30 cellular contexts compared by ENCODE assay signal in the genomic region with DNA sequence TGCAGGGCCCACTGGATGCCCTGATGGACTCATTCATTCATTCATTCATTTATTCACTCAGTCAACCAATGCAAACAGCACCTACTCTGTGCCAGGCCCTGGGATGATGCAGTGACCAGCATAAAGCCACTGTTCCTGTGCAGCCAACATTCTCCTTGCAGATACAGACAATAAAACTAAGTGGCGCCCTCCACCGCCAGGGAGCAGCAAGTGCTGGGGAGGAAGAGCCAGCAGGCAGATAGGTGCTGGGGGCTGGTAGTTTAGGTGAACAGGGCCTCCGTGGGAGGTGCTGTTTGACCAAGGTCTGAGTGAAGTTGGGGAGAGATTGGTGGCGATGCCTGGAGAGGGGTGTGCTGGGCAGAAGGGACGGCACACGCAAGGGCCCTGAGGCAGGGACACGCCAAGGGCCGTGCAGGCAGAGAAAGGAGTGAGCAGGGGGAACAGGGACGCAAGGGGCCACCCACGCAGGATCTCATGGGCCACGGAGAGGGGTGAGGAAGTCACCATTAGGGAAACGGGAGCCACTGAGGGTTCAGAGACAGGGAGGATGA.
DNase-seq lines count a peak whose midpoint lies in the region; ATAC-seq and TF ChIP-seq lines count a peak whose summit lies in the region.
"Had no signal": no experiment of that assay in that cellular context is flagged by ENCODE, and none has a peak within 500 bp of the region (broad histone marks: within the 10 kb centered on the region; RNA-seq: fewer than 3 reads in every experiment).

No MANE protein-coding gene starts in this region.

- no peak overlapping the region for H3K4me2 ChIP-seq in Loucy (ENCODE audit: low read depth, low read length, poor library complexity, severe bottlenecking)

- H3K4me3 ChIP-seq in Loucy (ENCODE audit: low read length, poor library complexity, severe bottlenecking) (no peak overlapping the region), endodermal cell (ENCODE audit: low read length) (no peak overlapping the region), aorta (ENCODE audit: low read length in 2 of 2) (no peak overlapping the region)
- H3K4me3 ChIP-seq: esophagus muscularis mucosa, right lobe of liver, SJSA1, spleen, testis had no signal

- peak; percentile 25; the same call in 1 of the 2 replicates for TF ChIP-seq CTCF in Loucy (conservative IDR thresholded peaks at IDR 0.05; ENCODE audit: low read length)
- peak; percentile 50 for TF ChIP-seq CTCF in endodermal cell (conservative IDR thresholded peaks at IDR 0.05)

- no peaks in the 10 kb centered on the region for H3K36me3 Mint-ChIP-seq in activated CD4-positive, alpha-beta T cell treated with anti-CD3 and anti-CD28 coated beads, Interleukin-2, amount 10 ng/mL, durations not matched to agents 7 days and 5 days (ENCODE audit: low read depth)
- peaks cover 24% of the 10 kb centered on the region for H3K36me3 Mint-ChIP-seq in endodermal cell (ENCODE audit: low read depth)

- no peaks in the 10 kb centered on the region for H4K20me1 ChIP-seq in Loucy (ENCODE audit: insufficient read depth, low read length, poor library complexity, severe bottlenecking)

- no peaks in the 10 kb centered on the region for H3K27me3 ChIP-seq in Loucy (ENCODE audit: insufficient read depth, low read length, poor library complexity, severe bottlenecking)
- no peaks in the 10 kb centered on the region for H3K27me3 ChIP-seq in endodermal cell (ENCODE audit: control insufficient read depth, insufficient read depth, low read length, poor library complexity, severe bottlenecking)
- no peaks in the 10 kb centered on the region for H3K27me3 ChIP-seq in aorta (ENCODE audit: control insufficient read depth in 1 of 2, insufficient read depth in 2 of 2, low read length in 1 of 2)
- H3K27me3 ChIP-seq: right lobe of liver, SJSA1, testis had no signal

- POLR2A ChIA-PET in activated CD4-positive, alpha-beta T cell treated with anti-CD3 and anti-CD28 coated beads, Interleukin-2, amount 10 ng/mL, durations not matched to agents 7 days and 5 days (lab: Charles Lee), result no interaction called here

- H3K9me3 Mint-ChIP-seq in activated CD4-positive, alpha-beta T cell treated with anti-CD3 and anti-CD28 coated beads, Interleukin-2, amount 10 ng/mL, durations not matched to agents 7 days and 5 days, result peaks cover 3% of the 10 kb centered on the region
- peaks cover 16% of the 10 kb centered on the region for H3K9me3 Mint-ChIP-seq in endodermal cell
- H3K9me3 Mint-ChIP-seq: activated T-cell treated with anti-CD3 and anti-CD28 coated beads, Interleukin-2, amount 50 U/mL, for 24 hours; CD4-positive, alpha-beta T cell; dendritic cell treated with granulocyte-macrophage colony-stimulating factor and Interleukin-4, amounts not matched to agents 40 ng/mL and 50 ng/mL, for 4 days had no signal

- H3K9me3 ChIP-seq in Loucy (ENCODE audit: insufficient read depth, low read depth, low read length), result no peaks in the 10 kb centered on the region
- H3K9me3 ChIP-seq in endodermal cell (ENCODE audit: control insufficient read depth, low read length), result peaks cover 12% of the 10 kb centered on the region
- peaks cover 5% of the 10 kb centered on the region for H3K9me3 ChIP-seq in aorta (ENCODE audit: control insufficient read depth, low read length)
- H3K9me3 ChIP-seq: neutrophil, right lobe of liver, SJSA1, testis had no signal

- H3K27ac Mint-ChIP-seq in activated CD4-positive, alpha-beta T cell treated with anti-CD3 and anti-CD28 coated beads, Interleukin-2, amount 10 ng/mL, durations not matched to agents 7 days and 5 days, result peak overlapping the region; percentile 25
- no peak overlapping the region for H3K27ac Mint-ChIP-seq in endodermal cell
- H3K27ac Mint-ChIP-seq: activated CD4-positive, alpha-beta T cell treated with anti-CD3 and anti-CD28 coated beads, Interleukin-2, amount 10 ng/mL, durations not matched to agents 24 days and 14 days; activated T-cell treated with anti-CD3 and anti-CD28 coated beads, Interleukin-2, amount 50 U/mL, for 24 hours; CD4-positive, alpha-beta T cell; dendritic cell treated with granulocyte-macrophage colony-stimulating factor and Interleukin-4, amounts not matched to agents 40 ng/mL and 50 ng/mL, for 4 days; progenitor cell of endocrine pancreas had no signal

- 88 to 91% methylated on average over 9 to 12 of the region's 12 CpGs for WGBS in endodermal cell (ENCODE audit: insufficient coverage in 1 of 2, insufficient read length in 1 of 2), 2 experiments
- WGBS in aorta, 2 donors, result 72 to 82% methylated on average over 12 of the region's 12 CpGs

- H3K36me3 ChIP-seq in Loucy (ENCODE audit: insufficient read depth, low read length) (no peaks in the 10 kb centered on the region), endodermal cell (ENCODE audit: control insufficient read depth, insufficient read depth, low read length) (peaks cover 4% of the 10 kb centered on the region), aorta (ENCODE audit: control insufficient read depth in 1 of 2, insufficient read depth in 2 of 2, low read length in 1 of 2) (no peaks in the 10 kb centered on the region)
- H3K36me3 ChIP-seq: esophagus muscularis mucosa, neutrophil, right lobe of liver, SJSA1, spleen had no signal

- no peak overlapping the region for H3K4me3 Mint-ChIP-seq in activated CD4-positive, alpha-beta T cell treated with anti-CD3 and anti-CD28 coated beads, Interleukin-2, amount 10 ng/mL, durations not matched to agents 7 days and 5 days
- no peak overlapping the region for H3K4me3 Mint-ChIP-seq in endodermal cell
- H3K4me3 Mint-ChIP-seq: activated CD4-positive, alpha-beta T cell treated with anti-CD3 and anti-CD28 coated beads, Interleukin-2, amount 10 ng/mL, durations not matched to agents 24 days and 14 days; activated T-cell treated with anti-CD3 and anti-CD28 coated beads, Interleukin-2, amount 50 U/mL, for 24 hours; CD4-positive, alpha-beta T cell; dendritic cell treated with granulocyte-macrophage colony-stimulating factor and Interleukin-4, amounts not matched to agents 40 ng/mL and 50 ng/mL, for 4 days had no signal

- H3K27me3 Mint-ChIP-seq in activated CD4-positive, alpha-beta T cell treated with anti-CD3 and anti-CD28 coated beads, Interleukin-2, amount 10 ng/mL, durations not matched to agents 7 days and 5 days, result peaks cover 27% of the 10 kb centered on the region
- H3K27me3 Mint-ChIP-seq in endodermal cell (ENCODE audit: insufficient read depth), result no peaks in the 10 kb centered on the region

- H3K4me1 Mint-ChIP-seq in activated CD4-positive, alpha-beta T cell treated with anti-CD3 and anti-CD28 coated beads, Interleukin-2, amount 10 ng/mL, durations not matched to agents 7 days and 5 days, result peaks cover 23% of the 10 kb centered on the region
- peaks cover 15% of the 10 kb centered on the region for H3K4me1 Mint-ChIP-seq in endodermal cell

- H3K9me2 ChIP-seq in Loucy (replicated peaks; ENCODE audit: low read depth, low read length), result no peaks in the 10 kb centered on the region

- ATAC-seq in aorta (ENCODE audit: low FRiP score), result no peak
- ATAC-seq: right lobe of liver; stimulated activated naive CD8-positive, alpha-beta T cell treated with anti-CD3 and anti-CD28 coated beads, Interleukin-15, Interleukin-2, amounts not matched to agents 100 U/mL and 50 U/mL, for 24 hours had no signal

- DNase-seq in activated CD4-positive, alpha-beta T cell treated with anti-CD3 and anti-CD28 coated beads, Interleukin-2, amount 10 ng/mL, durations not matched to agents 7 days and 5 days, result no peak
- no peak for DNase-seq in activated CD4-positive, alpha-beta T cell treated with anti-CD3 and anti-CD28 coated beads, Interleukin-2, amount 50 U/mL, for 48 hours
- DNase-seq in endodermal cell, result no peak
- peak; percentile 25 to 37 for DNase-seq in aorta
- no peak for DNase-seq in ureter (ENCODE audit: low spot score)
- no peak for DNase-seq in activated CD4-positive, CD25-positive, alpha-beta regulatory T cell treated with anti-CD3 and anti-CD28 coated beads, Interleukin-2, amount 50 U/mL, for 72 hours
- no peak for DNase-seq in NCI-H1694 treated with DMSO at 0.1 percent for 48 hours (lab: John Stamatoyannopoulos, UW)
- DNase-seq: activated CD4-positive, alpha-beta T cell treated with anti-CD3 and anti-CD28 coated beads, Interleukin-2, amount 10 ng/mL, durations not matched to agents 24 days and 14 days; activated T-cell treated with anti-CD3 and anti-CD28 coated beads, Interleukin-2, amount 50 U/mL, for 24 hours; CD4-positive, alpha-beta T cell; DMS153; foreskin fibroblast; KBM-7; NCI-H1417; NCI-H2081; NCI-H2227 treated with DMSO at 0.1 percent for 48 hours; NCI-H748 treated with DMSO at 0.1 percent for 48 hours; stimulated activated CD4-positive, alpha-beta T cell treated with anti-CD3 and anti-CD28 coated beads, Interleukin-2, amount 100 ng/mL, for 24 hours; stimulated activated naive CD8-positive, alpha-beta T cell treated with anti-CD3 and anti-CD28 coated beads, Interleukin-15, Interleukin-2, amounts not matched to agents 100 U/mL and 50 U/mL, for 24 hours; T-helper 9 cell; testis had no signal

- H3K27ac ChIP-seq in endodermal cell (ENCODE audit: low read depth, low read length) (no peak overlapping the region), aorta (ENCODE audit: low read depth in 1 of 2, low read length in 2 of 2) (no peak overlapping the region)
- H3K27ac ChIP-seq: esophagus muscularis mucosa, neutrophil, right lobe of liver, SJSA1, spleen, testis, VCaP had no signal

- H3F3A ChIP-seq in Loucy (ENCODE audit: low read depth), result no peaks in the 10 kb centered on the region

- no peak overlapping the region for H2AFZ ChIP-seq in Loucy (ENCODE audit: low read length)

- H3K4me1 ChIP-seq in Loucy (ENCODE audit: insufficient read depth, low read length, poor library complexity, severe bottlenecking) (peaks cover 24% of the 10 kb centered on the region), endodermal cell (ENCODE audit: control insufficient read depth, insufficient read depth, low read length) (no peaks in the 10 kb centered on the region), aorta (ENCODE audit: control insufficient read depth in 1 of 2, insufficient read depth in 2 of 2, low read length in 2 of 2) (no peaks in the 10 kb centered on the region)
- H3K4me1 ChIP-seq: esophagus muscularis mucosa, right lobe of liver, SJSA1, testis had no signal

- intact Hi-C loops in aorta (cut with DNase I), result loop anchor here in 1 of 2 donors (2.0 kb wide), 1 partner anchor 214 kb away; no protein-coding TSS in a partner anchor

- H3K9ac ChIP-seq in Loucy (ENCODE audit: low read depth, low read length, poor library complexity, severe bottlenecking) (no peak overlapping the region), endodermal cell (ENCODE audit: extremely low read depth, low read length, poor library complexity, severe bottlenecking) (no peak overlapping the region)

- H3K79me2 ChIP-seq in Loucy (ENCODE audit: insufficient read depth, low read length), result no peaks in the 10 kb centered on the region

- CTCF ChIA-PET in activated CD4-positive, alpha-beta T cell treated with anti-CD3 and anti-CD28 coated beads, Interleukin-2, amount 10 ng/mL, durations not matched to agents 7 days and 5 days (lab: Charles Lee), result interaction anchor here (0.7 kb wide), 1 partner anchor 76 kb away, joined by 3 read pairs; no protein-coding TSS in a partner anchor

Comparison
In these comparisons a context has a peak if more than half of its experiments do, and no peak if none do; other contexts are left out.
1. DNase-seq: peak in aorta (2 of 2); none in activated CD4-positive, alpha-beta T cell treated with anti-CD3 and anti-CD28 coated beads, Interleukin-2, amount 10 ng/mL, durations not matched to agents 7 days and 5 days (single experiment), activated CD4-positive, alpha-beta T cell treated with anti-CD3 and anti-CD28 coated beads, Interleukin-2, amount 50 U/mL, for 48 hours (0 of 2), endodermal cell (single experiment), ureter (single experiment), activated CD4-positive, CD25-positive, alpha-beta regulatory T cell treated with anti-CD3 and anti-CD28 coated beads, Interleukin-2, amount 50 U/mL, for 72 hours (single experiment) and NCI-H1694 treated with DMSO at 0.1 percent for 48 hours (single experiment).